39 cellular contexts compared by ENCODE assay signal in the genomic region with DNA sequence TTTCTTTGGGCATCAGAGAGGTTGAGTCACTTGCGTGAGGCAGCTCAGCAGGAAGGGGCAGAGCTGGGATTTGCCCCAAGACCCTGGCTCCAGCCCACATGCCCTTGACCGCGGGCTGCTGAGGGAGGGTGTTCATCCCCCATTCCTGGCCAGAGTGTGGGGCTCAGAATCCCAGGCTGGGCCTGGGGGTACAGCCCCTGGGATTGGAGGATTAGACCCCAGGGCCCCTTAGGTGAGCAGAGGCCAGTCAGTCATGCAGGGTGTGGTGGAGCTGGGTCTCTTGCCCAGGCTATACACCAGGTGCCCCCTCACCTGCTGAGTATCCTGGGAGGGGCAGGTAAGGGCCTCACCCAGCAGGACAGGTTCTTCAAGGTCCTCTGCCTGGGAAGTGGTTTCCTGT.
"Had no signal": no experiment of that assay in that cellular context is flagged by ENCODE, and none has a peak within 500 bp of the region (broad histone marks: within the 10 kb centered on the region; RNA-seq: fewer than 3 reads in every experiment).

No MANE protein-coding gene starts in this region.

- H3K36me3 ChIP-seq: adrenal gland, ascending aorta, brain microvascular endothelial cell, breast epithelium, cardiac muscle cell had no signal

- FAIRE-seq: astrocyte, bronchial epithelial cell had no signal

- H3K4me1 Mint-ChIP-seq: activated naive CD4-positive, alpha-beta T cell treated with anti-CD3 and anti-CD28 coated beads, Interleukin-2, amount 10 ng/mL, durations not matched to agents 7 days and 5 days; activated naive CD4-positive, alpha-beta T cell treated with anti-CD3 and anti-CD28 coated beads, Interleukin-2, amount 50 U/mL, for 24 hours; activated naive CD8-positive, alpha-beta T cell treated with anti-CD3 and anti-CD28 coated beads for 36 hours; activated naive CD8-positive, alpha-beta T cell treated with anti-CD3 and anti-CD28 coated beads, Interleukin-2, amount 10 ng/mL, durations not matched to agents 7 days and 5 days; activated naive CD8-positive, alpha-beta T cell treated with anti-CD3 and anti-CD28 coated beads, Interleukin-2, amount 50 U/mL, for 24 hours; activated T-helper 17 cell treated with anti-CD3 and anti-CD28 coated beads, Interleukin-2, amount 50 U/mL, for 72 hours; brain had no signal

- H3K9me3 ChIP-seq: adrenal gland, ascending aorta, body of pancreas had no signal

- H3K4me3 ChIP-seq: adrenal gland, ascending aorta, body of pancreas, breast epithelium, cardiac muscle cell had no signal

- H3K27me3 Mint-ChIP-seq: activated naive CD4-positive, alpha-beta T cell treated with anti-CD3 and anti-CD28 coated beads, Interleukin-2, amount 10 ng/mL, durations not matched to agents 7 days and 5 days; activated naive CD4-positive, alpha-beta T cell treated with anti-CD3 and anti-CD28 coated beads, Interleukin-2, amount 50 U/mL, for 24 hours; activated naive CD8-positive, alpha-beta T cell; activated naive CD8-positive, alpha-beta T cell treated with anti-CD3 and anti-CD28 coated beads for 36 hours; activated naive CD8-positive, alpha-beta T cell treated with anti-CD3 and anti-CD28 coated beads, Interleukin-2, amount 10 ng/mL, durations not matched to agents 7 days and 5 days; activated naive CD8-positive, alpha-beta T cell treated with anti-CD3 and anti-CD28 coated beads, Interleukin-2, amount 50 U/mL, for 24 hours; activated T-cell treated with anti-CD3 and anti-CD28 coated beads, Interleukin-2, amount 50 U/mL, for 24 hours; activated T-helper 17 cell treated with anti-CD3 and anti-CD28 coated beads, Interleukin-2, amount 50 U/mL, for 72 hours; brain had no signal

- H3K4me1 ChIP-seq: adrenal gland, ascending aorta, body of pancreas, breast epithelium had no signal

- H3K4me3 Mint-ChIP-seq: activated naive CD4-positive, alpha-beta T cell treated with anti-CD3 and anti-CD28 coated beads for 36 hours; activated naive CD4-positive, alpha-beta T cell treated with anti-CD3 and anti-CD28 coated beads, Interleukin-2, amount 10 ng/mL, durations not matched to agents 7 days and 5 days; activated naive CD4-positive, alpha-beta T cell treated with anti-CD3 and anti-CD28 coated beads, Interleukin-2, amount 50 U/mL, for 24 hours; activated naive CD8-positive, alpha-beta T cell; activated naive CD8-positive, alpha-beta T cell treated with anti-CD3 and anti-CD28 coated beads for 36 hours; activated naive CD8-positive, alpha-beta T cell treated with anti-CD3 and anti-CD28 coated beads, Interleukin-2, amount 10 ng/mL, durations not matched to agents 7 days and 5 days; activated naive CD8-positive, alpha-beta T cell treated with anti-CD3 and anti-CD28 coated beads, Interleukin-2, amount 50 U/mL, for 24 hours; activated T-cell treated with anti-CD3 and anti-CD28 coated beads, Interleukin-2, amount 50 U/mL, for 24 hours; activated T-cell treated with anti-CD3 and anti-CD28 coated beads, Interleukin-2, amount 50 U/mL, for 4 hours; activated T-cell treated with anti-CD3 and anti-CD28 coated beads, Interleukin-2, amount 50 U/mL, for 72 hours; activated T-helper 1 cell treated with anti-CD3 and anti-CD28 coated beads, Interleukin-12 subunit alpha, Interleukin-12 subunit beta, Interleukin-2, Interleukin-4 antibody, amounts not matched to agents 30 ng/mL and 10 ng/mL and 1 ng/mL, durations not matched to agents 14 hours and 24 hours and 36 hours; activated T-helper 17 cell treated with anti-CD3 and anti-CD28 coated beads, Interleukin-2, amount 50 U/mL, for 72 hours; brain had no signal

- H3K36me3 Mint-ChIP-seq: activated naive CD4-positive, alpha-beta T cell treated with anti-CD3 and anti-CD28 coated beads, Interleukin-2, amount 10 ng/mL, durations not matched to agents 7 days and 5 days; activated naive CD4-positive, alpha-beta T cell treated with anti-CD3 and anti-CD28 coated beads, Interleukin-2, amount 50 U/mL, for 24 hours; activated naive CD8-positive, alpha-beta T cell; activated naive CD8-positive, alpha-beta T cell treated with anti-CD3 and anti-CD28 coated beads, Interleukin-2, amount 10 ng/mL, durations not matched to agents 7 days and 5 days; brain had no signal

- H3K27me3 ChIP-seq: adrenal gland, ascending aorta, body of pancreas, brain microvascular endothelial cell, breast epithelium, cardiac muscle cell had no signal

- DNase-seq: activated effector memory CD4-positive, alpha-beta T cell treated with anti-CD3 and anti-CD28 coated beads, Interleukin-2, amount 50 U/mL, for 16 hours; activated effector memory CD4-positive, alpha-beta T cell treated with Interleukin-2 at 50 U/mL for 16 hours; activated gamma-delta T cell; activated gamma-delta T cell treated with Interleukin-2 at 50 U/mL for 16 hours; activated naive CD4-positive, alpha-beta T cell; activated naive CD4-positive, alpha-beta T cell treated with anti-CD3 and anti-CD28 coated beads for 36 hours; activated naive CD4-positive, alpha-beta T cell treated with anti-CD3 and anti-CD28 coated beads, Interleukin-2, amount 10 ng/mL, durations not matched to agents 7 days and 5 days; activated naive CD4-positive, alpha-beta T cell treated with anti-CD3 and anti-CD28 coated beads, Interleukin-2, amount 50 U/mL, for 16 hours; activated naive CD4-positive, alpha-beta T cell treated with Interleukin-2 at 50 U/mL for 16 hours; activated naive CD8-positive, alpha-beta T cell treated with anti-CD3 and anti-CD28 coated beads for 36 hours; activated naive CD8-positive, alpha-beta T cell treated with anti-CD3 and anti-CD28 coated beads, Interleukin-2, amount 10 ng/mL, durations not matched to agents 7 days and 5 days; activated naive CD8-positive, alpha-beta T cell treated with anti-CD3 and anti-CD28 coated beads, Interleukin-2, amount 50 U/mL, for 24 hours; activated T-cell treated with anti-CD3 and anti-CD28 coated beads for 4 hours; activated T-cell treated with anti-CD3 and anti-CD28 coated beads, Interleukin-2, amount 50 U/mL, for 1 hour; activated T-cell treated with anti-CD3 and anti-CD28 coated beads, Interleukin-2, amount 50 U/mL, for 24 hours; activated T-cell treated with anti-CD3 and anti-CD28 coated beads, Interleukin-2, amount 50 U/mL, for 4 hours; activated T-cell treated with anti-CD3 and anti-CD28 coated beads, Interleukin-2, amount 50 U/mL, for 48 hours; activated T-cell treated with anti-CD3 and anti-CD28 coated beads, Interleukin-2, amount 50 U/mL, for 72 hours; adrenal gland; amniotic stem cell; amygdala; anterior cingulate cortex; body of pancreas; brain microvascular endothelial cell; caudate nucleus; central memory CD4-positive, alpha-beta T cell; cerebellar nuclear complex had no signal

- H3K27ac Mint-ChIP-seq: activated naive CD4-positive, alpha-beta T cell treated with anti-CD3 and anti-CD28 coated beads for 36 hours; activated naive CD4-positive, alpha-beta T cell treated with anti-CD3 and anti-CD28 coated beads, Interleukin-2, amount 50 U/mL, for 24 hours; activated naive CD4-positive, alpha-beta T cell treated with anti-CD3 and anti-CD28 coated beads, Interleukin-2, amount 50 U/mL, for 72 hours; activated naive CD8-positive, alpha-beta T cell; activated naive CD8-positive, alpha-beta T cell treated with anti-CD3 and anti-CD28 coated beads for 36 hours; activated naive CD8-positive, alpha-beta T cell treated with anti-CD3 and anti-CD28 coated beads, Interleukin-2, amount 10 ng/mL, durations not matched to agents 7 days and 5 days; activated naive CD8-positive, alpha-beta T cell treated with anti-CD3 and anti-CD28 coated beads, Interleukin-2, amount 50 U/mL, for 24 hours; activated T-cell treated with anti-CD3 and anti-CD28 coated beads, Interleukin-2, amount 50 U/mL, for 24 hours; activated T-cell treated with anti-CD3 and anti-CD28 coated beads, Interleukin-2, amount 50 U/mL, for 72 hours; activated T-helper 1 cell treated with anti-CD3 and anti-CD28 coated beads, Interleukin-12 subunit alpha, Interleukin-12 subunit beta, Interleukin-2, Interleukin-4 antibody, amounts not matched to agents 30 ng/mL and 10 ng/mL and 1 ng/mL, durations not matched to agents 14 hours and 24 hours and 36 hours; activated T-helper 17 cell treated with anti-CD3 and anti-CD28 coated beads, Interleukin-2, amount 50 U/mL, for 72 hours; activated T-helper 2 cell treated with anti-CD3 and anti-CD28 coated beads, Interferon-gamma antibody, Interleukin-2, Interleukin-4, amounts not matched to agents 10 μg/mL and 5 μg/mL and 100 μg/mL, durations not matched to agents 14 hours and 24 hours and 36 hours; brain had no signal

- ATAC-seq: activated naive CD4-positive, alpha-beta T cell treated with anti-CD3 and anti-CD28 coated beads, Interleukin-2, amount 50 U/mL, for 72 hours; activated naive CD8-positive, alpha-beta T cell treated with anti-CD3 and anti-CD28 coated beads, Interleukin-2, amount 50 U/mL, for 24 hours; activated T-cell treated with anti-CD3 and anti-CD28 coated beads, Interleukin-2, amount 50 U/mL, for 4 hours; activated T-cell treated with anti-CD3 and anti-CD28 coated beads, Interleukin-2, amount 50 U/mL, for 72 hours; activated T-helper 17 cell treated with anti-CD3 and anti-CD28 coated beads, Interleukin-2, amount 50 U/mL, for 72 hours; body of pancreas had no signal

- H3K27ac ChIP-seq: adrenal gland, ascending aorta, body of pancreas, brain microvascular endothelial cell, breast epithelium, cardiac muscle cell had no signal
